8 cellular contexts compared by ENCODE assay signal in the genomic region with DNA sequence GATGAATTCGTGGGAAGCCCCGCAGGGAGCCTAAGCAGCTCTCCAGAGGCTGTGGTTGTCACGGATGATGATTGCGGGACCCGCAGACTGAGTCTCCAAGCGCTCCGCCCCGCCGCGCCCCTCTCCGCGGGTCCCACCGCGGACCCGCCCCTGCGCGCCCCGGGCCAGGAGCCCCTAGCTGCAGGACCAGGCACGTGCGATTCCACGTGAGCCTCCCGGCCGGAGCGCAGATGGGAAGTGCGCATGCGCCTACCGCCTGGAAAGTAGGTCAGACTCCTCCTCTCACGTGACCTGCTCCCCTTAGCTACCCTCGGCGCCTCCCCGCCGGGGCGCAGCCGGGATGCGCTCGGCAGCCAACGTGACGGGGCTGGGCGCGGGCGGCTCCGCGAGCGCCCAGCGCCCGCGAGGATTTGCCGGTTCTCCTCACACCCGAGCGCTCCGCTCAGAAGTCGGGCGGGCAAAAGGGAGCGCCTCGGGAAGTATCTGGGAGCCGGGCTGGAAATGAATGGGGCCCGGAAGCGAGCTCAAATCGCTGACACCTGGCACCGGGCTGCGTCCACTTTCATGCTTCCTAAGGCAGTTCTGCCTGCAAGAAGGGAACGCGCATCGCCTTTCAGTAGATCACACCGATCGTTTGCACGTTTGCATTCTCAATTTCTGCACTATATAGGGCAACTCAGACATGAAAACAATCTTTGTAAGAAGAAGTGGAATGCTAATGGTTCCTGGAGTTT. TPM values are rescaled to one million over a fixed set of nuclear protein-coding genes. Genes with fewer than 3 reads are reported as not detected.
DNase-seq lines count a peak whose midpoint lies in the region; ATAC-seq and TF ChIP-seq lines count a peak whose summit lies in the region.

No MANE protein-coding gene starts in this region.

- H3K9ac ChIP-seq in HCT116 (ENCODE audit: low read length) (peak overlapping the region; percentile 61), MM.1S (ENCODE audit: low read length) (peak overlapping the region; percentile 28; the same call in 1 of the 2 replicates)

- peaks cover 17% of the 10 kb centered on the region for H3K27me3 Mint-ChIP-seq in activated naive CD8-positive, alpha-beta T cell
- peaks cover 2% of the 10 kb centered on the region for H3K27me3 Mint-ChIP-seq in glutamatergic neuron (ENCODE audit: unreplicated experiment)

- H3K36me3 Mint-ChIP-seq in activated naive CD8-positive, alpha-beta T cell, result peaks cover 3% of the 10 kb centered on the region
- H3K36me3 Mint-ChIP-seq in glutamatergic neuron (ENCODE audit: unreplicated experiment), result no peaks in the 10 kb centered on the region

- H3K27ac Mint-ChIP-seq in activated naive CD8-positive, alpha-beta T cell, result peak overlapping the region; percentile 68
- H3K27ac Mint-ChIP-seq in glutamatergic neuron (ENCODE audit: unreplicated experiment), result peak overlapping the region; percentile 45

- POLR2A ChIA-PET in HCT116 (lab: Charles Lee), result interaction anchor here (0.8 to 1.0 kb wide), 4 partner anchors 13 to 148 kb away, joined by 3 read pairs; no protein-coding TSS in a partner anchor

- H3K27ac ChIP-seq in HCT116 (ENCODE audit: low read depth, low read length), result peak overlapping the region; percentile 59
- peak overlapping the region; percentile 18; the same call in 1 of the 2 replicates for H3K27ac ChIP-seq in MM.1S (ENCODE audit: low read length)
- H3K27ac ChIP-seq in osteoblast (ENCODE audit: low read depth, low read length), result no peak overlapping the region
- H3K27ac ChIP-seq in testis, result peak overlapping the region; percentile 76 to 78

- peaks cover 12 to 16% of the 10 kb centered on the region in 2 experiments for H3K4me1 ChIP-seq in HCT116 (ENCODE audit: control insufficient read depth in 1 of 2, insufficient read depth in 2 of 2, low read length in 2 of 2)
- H3K4me1 ChIP-seq in MM.1S (ENCODE audit: low read length), result peaks cover 11% of the 10 kb centered on the region
- peaks cover 10% of the 10 kb centered on the region for H3K4me1 ChIP-seq in osteoblast (ENCODE audit: insufficient read depth, low read length)
- H3K4me1 ChIP-seq in testis, result peaks cover 18% of the 10 kb centered on the region

- CTCF ChIA-PET in HCT116 (lab: Charles Lee), result interaction anchor here (0.7 to 1.5 kb wide), 5 partner anchors 8 to 233 kb away, joined by 3 to 5 read pairs (median 3); no protein-coding TSS in a partner anchor

- H3K4me1 Mint-ChIP-seq in activated naive CD8-positive, alpha-beta T cell (ENCODE audit: low read depth), result peaks cover 20% of the 10 kb centered on the region
- H3K4me1 Mint-ChIP-seq in glutamatergic neuron (ENCODE audit: low read depth, unreplicated experiment), result peaks cover 2% of the 10 kb centered on the region

- DNase-seq in GM03348 (ENCODE audit: low spot score), result peak; percentile 99
- DNase-seq in HCT116 (ENCODE audit: low read depth, low spot score), result peak; percentile 92
- DNase-seq in MM.1S, result peak; percentile 97
- DNase-seq in glutamatergic neuron, result peak; percentile 98
- DNase-seq in osteoblast (ENCODE audit: insufficient read length, low spot score, missing footprints), result peak; percentile 99
- DNase-seq in testis, result peak; percentile 98

- H4K20me1 ChIP-seq in HCT116 (ENCODE audit: insufficient read depth) (no peaks in the 10 kb centered on the region), MM.1S (ENCODE audit: insufficient read depth, low read length) (no peaks in the 10 kb centered on the region), osteoblast (ENCODE audit: insufficient read depth, low read length) (no peaks in the 10 kb centered on the region)

- H3K9me3 ChIP-seq in HCT116 (ENCODE audit: control insufficient read depth in 1 of 2, insufficient read depth in 1 of 2, low read depth in 1 of 2, low read length in 2 of 2) (no peaks in the 10 kb centered on the region), MM.1S (replicated peaks; ENCODE audit: insufficient read depth, low read length) (no peaks in the 10 kb centered on the region), osteoblast (ENCODE audit: low read depth, low read length) (no peaks in the 10 kb centered on the region), testis (no peaks in the 10 kb centered on the region)

- ATAC-seq in HCT116, result peak; percentile 98
- ATAC-seq in SK-N-SH treated with all-trans-retinoic acid at 6 μM for 48 hours, result peak; percentile 99

- no peaks in the 10 kb centered on the region for H3K36me3 ChIP-seq in HCT116 (ENCODE audit: control insufficient read depth in 1 of 2, insufficient read depth in 2 of 2, low read length in 2 of 2)
- no peaks in the 10 kb centered on the region for H3K36me3 ChIP-seq in MM.1S (replicated peaks; ENCODE audit: insufficient read depth, low read length)
- no peaks in the 10 kb centered on the region for H3K36me3 ChIP-seq in osteoblast (ENCODE audit: insufficient read depth, low read length)
- H3K36me3 ChIP-seq in testis (ENCODE audit: low read depth, missing control alignments), result no peaks in the 10 kb centered on the region

- TF ChIP-seq CTCF in HCT116 (IDR thresholded peaks at IDR 0.05 in 2 of 3, conservative IDR thresholded peaks at IDR 0.05 in 1 of 3; ENCODE audit: borderline replicate concordance in 1 of 3, insufficient read depth in 1 of 3, low read depth in 2 of 3, low read length in 2 of 3) (no peak), MM.1S (IDR thresholded peaks at IDR 0.05; ENCODE audit: low read length) (no peak), glutamatergic neuron (IDR thresholded peaks at IDR 0.05; ENCODE audit: partially characterized antibody, unreplicated experiment) (no peak), osteoblast (IDR thresholded peaks at IDR 0.05; ENCODE audit: extremely low read depth, low read depth, low read length) (no peak), testis (IDR thresholded peaks at IDR 0.05) (peak in 2 of 3 experiments; percentile 27 to 44)

- H3F3A ChIP-seq in MM.1S (ENCODE audit: insufficient read depth, low read length), result peaks cover 4% of the 10 kb centered on the region; the same call in 1 of the 2 replicates

- no peaks in the 10 kb centered on the region for H3K9me3 Mint-ChIP-seq in activated naive CD8-positive, alpha-beta T cell (ENCODE audit: low read depth)
- H3K9me3 Mint-ChIP-seq in glutamatergic neuron (ENCODE audit: unreplicated experiment), result peaks cover 3% of the 10 kb centered on the region

- TF ChIP-seq POLR2A in HCT116 (IDR thresholded peaks at IDR 0.05; ENCODE audit: borderline replicate concordance, extremely low read depth, insufficient read depth, insufficient read length), result peak; percentile 66
- no peak for TF ChIP-seq POLR2A in testis (IDR thresholded peaks at IDR 0.05)

- BruUV-seq in HCT116 (replicated peaks; lab: Mats Ljungman, UMichigan), result no TSS peak

- RAD21 ChIA-PET in HCT116 (lab: Charles Lee; ENCODE audit: low non-redundant PET in 1 of 2, low total read pairs in 2 of 2, uncharacterized antibody in 2 of 2, unreplicated experiment in 2 of 2), result interaction anchor here (0.6 to 0.7 kb wide), 4 partner anchors 59 to 330 kb away, joined by 3 to 4 read pairs (median 3); no protein-coding TSS in a partner anchor

- peak overlapping the region; percentile 80 for H3K4me3 Mint-ChIP-seq in activated naive CD8-positive, alpha-beta T cell
- peak overlapping the region; percentile 95 for H3K4me3 Mint-ChIP-seq in glutamatergic neuron (ENCODE audit: unreplicated experiment)

- H3K4me3 ChIP-seq in HCT116 (replicated peaks in 1 of 2; ENCODE audit: low read depth in 1 of 2, low read length in 2 of 2), result peak overlapping the region; percentile 45 to 63
- peak overlapping the region; percentile 59 for H3K4me3 ChIP-seq in MM.1S (ENCODE audit: low read length)
- H3K4me3 ChIP-seq in osteoblast (ENCODE audit: insufficient read depth, low read length), result peak overlapping the region; percentile 72
- peak overlapping the region; percentile 50 to 64 for H3K4me3 ChIP-seq in testis

- H2AFZ ChIP-seq in HCT116 (ENCODE audit: low read depth, low read length, poor library complexity, severe bottlenecking) (peak overlapping the region; percentile 97), MM.1S (ENCODE audit: low read length) (peak overlapping the region; percentile 77), osteoblast (ENCODE audit: low read length) (peak overlapping the region; percentile 76)

- peak overlapping the region; percentile 94 for H3K4me2 ChIP-seq in HCT116 (ENCODE audit: low read length)
- H3K4me2 ChIP-seq in MM.1S (ENCODE audit: low read depth, low read length), result peak overlapping the region; percentile 65
- peak overlapping the region; percentile 79 for H3K4me2 ChIP-seq in osteoblast (ENCODE audit: insufficient read depth, low read length)

- H3K79me2 ChIP-seq in HCT116 (ENCODE audit: insufficient read depth, low read length) (no peaks in the 10 kb centered on the region), MM.1S (ENCODE audit: low read length) (no peaks in the 10 kb centered on the region), osteoblast (ENCODE audit: insufficient read depth, low read length) (no peaks in the 10 kb centered on the region)

- intact Hi-C loops in HCT116 (cut with micrococcal nuclease) (loop anchor here (1.0 to 2.0 kb wide), 2 partner anchors 26 to 58 kb away; a partner anchor contains a TSS), testis (cut with DNase I; ENCODE audit: low total_unique reads) (loop anchor here (2.0 kb wide), 1 partner anchor 26 kb away; a partner anchor contains a TSS)

- 0 to 1% methylated on average over 10 to 63 of the region's 67 CpGs for WGBS in testis, 2 donors

- no peak for TF ChIP-seq RAD21 in HCT116 (IDR thresholded peaks at IDR 0.05; ENCODE audit: low read depth)

- H3K27me3 ChIP-seq in HCT116 (ENCODE audit: insufficient read depth, low read length) (no peaks in the 10 kb centered on the region), MM.1S (replicated peaks; ENCODE audit: insufficient read depth, low read length) (no peaks in the 10 kb centered on the region), osteoblast (ENCODE audit: insufficient read depth, low read length) (peaks cover 13% of the 10 kb centered on the region), testis (no peaks in the 10 kb centered on the region)

- H3K9me2 ChIP-seq in HCT116 (ENCODE audit: insufficient read depth), result no peaks in the 10 kb centered on the region
- H3K9me2 ChIP-seq in MM.1S (replicated peaks; ENCODE audit: insufficient read depth, low read length), result no peaks in the 10 kb centered on the region

TF ChIP-seq in HCT116, 20 proteins besides CTCF, POLR2A, EP300 and RAD21 (continues in another document):
- TF ChIP-seq JUND (IDR thresholded peaks at IDR 0.05) (no peak), EZH2phosphoT487 (IDR thresholded peaks at IDR 0.05; ENCODE audit: borderline replicate concordance) (no peak), TCF7L2 (IDR thresholded peaks at IDR 0.05; ENCODE audit: borderline replicate concordance, extremely low read depth, insufficient read depth, insufficient read length) (peak; percentile 10)

RNA-seq across cellular contexts. Expression of a gene that starts 26.4 kb away (rescaled TPM):
- total RNA-seq in HCT116 (2021; ENCODE audit: unreplicated experiment) (1.5 TPM), glutamatergic neuron (ENCODE audit: unreplicated experiment) (0.32 TPM), osteoblast (under 0.01 TPM in 2 replicates), testis (10 to 100 TPM; 14.5 to 23.4 TPM)
- 1.3 and 1.5 TPM in 2 replicates for polyA plus RNA-seq in HCT116 (2012)
- polyA plus RNA-seq in testis (ENCODE audit: insufficient read depth, low read depth, low replicate concordance), result 7.0 TPM

Comparison
In these comparisons a context has a peak if more than half of its experiments do, and no peak if none do; other contexts are left out.
1. CTCF ChIP-seq: peak in testis (2 of 3); none in HCT116 (0 of 3), MM.1S (single experiment), glutamatergic neuron (single experiment) and osteoblast (single experiment).
2. Peak in every context shown above with its lines, with median percentiles within 50 percentile points of each other: DNase-seq, H2AFZ ChIP-seq, H3K4me2 ChIP-seq and H3K4me3 ChIP-seq.